10 cellular contexts compared by ENCODE assay signal in the genomic region with DNA sequence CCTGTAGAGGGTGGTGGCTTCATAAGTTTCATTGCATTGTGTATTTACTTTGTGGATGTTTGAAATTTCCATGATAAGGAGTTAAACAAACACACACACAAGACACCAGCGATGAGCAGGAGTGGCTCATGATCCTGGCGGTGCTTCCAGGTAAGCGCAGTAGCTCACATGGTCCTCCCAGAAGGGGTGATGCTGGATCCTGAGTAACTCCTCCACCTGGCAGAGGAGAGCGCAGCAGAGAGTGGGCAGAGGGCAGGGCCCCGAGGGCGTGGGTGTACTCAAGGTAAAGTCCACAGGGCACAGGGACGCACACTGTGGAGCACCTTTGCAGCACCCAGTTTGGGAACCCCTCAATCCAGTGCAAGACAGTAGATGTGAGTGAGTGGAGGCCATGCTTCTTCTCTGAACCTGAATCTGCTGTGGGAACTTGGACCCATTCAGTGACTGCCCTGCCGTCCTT. TPM values are rescaled to one million over a fixed set of nuclear protein-coding genes. Genes with fewer than 3 reads are reported as not detected.
A peak's percentile ranks its signal among the peaks of the same experiment; 100 is the strongest.
DNase-seq lines count a peak whose midpoint lies in the region; ATAC-seq and TF ChIP-seq lines count a peak whose summit lies in the region.
"Had no signal": no experiment of that assay in that cellular context is flagged by ENCODE, and none has a peak within 500 bp of the region (broad histone marks: within the 10 kb centered on the region; RNA-seq: fewer than 3 reads in every experiment).

No MANE protein-coding gene starts in this region.

- H3K36me3 Mint-ChIP-seq in progenitor cell of endocrine pancreas (ENCODE audit: insufficient read depth): peaks cover 14% of the 10 kb centered on the region
- peaks cover 12% of the 10 kb centered on the region for H3K36me3 Mint-ChIP-seq in nephron progenitor cell (ENCODE audit: low read depth)

- H3K27me3 ChIP-seq in RWPE2 (ENCODE audit: insufficient read depth, poor library complexity, severe bottlenecking): no peaks in the 10 kb centered on the region

- H3K4me1 Mint-ChIP-seq in progenitor cell of endocrine pancreas (ENCODE audit: low read depth) (peaks cover 42% of the 10 kb centered on the region), nephron progenitor cell (peaks cover 46% of the 10 kb centered on the region)

- H3K9me3 Mint-ChIP-seq in progenitor cell of endocrine pancreas (ENCODE audit: low read depth): peaks cover 12% of the 10 kb centered on the region
- H3K9me3 Mint-ChIP-seq in nephron progenitor cell: peaks cover 31% of the 10 kb centered on the region

- H3K4me1 ChIP-seq in RWPE2 (ENCODE audit: insufficient read depth, poor library complexity, severe bottlenecking): peaks cover 35% of the 10 kb centered on the region

- H3K4me3 Mint-ChIP-seq in progenitor cell of endocrine pancreas (ENCODE audit: low read depth): no peak overlapping the region
- no peak overlapping the region for H3K4me3 Mint-ChIP-seq in nephron progenitor cell

- H3K4me3 ChIP-seq in AG10803 (ENCODE audit: low read length): peak overlapping the region; percentile 39
- H3K4me3 ChIP-seq in RWPE2 (ENCODE audit: severe bottlenecking): no peak overlapping the region

- ATAC-seq in RWPE2 (ENCODE audit: low read depth): no peak
- ATAC-seq in Right ventricle myocardium superior (ENCODE audit: poor library complexity): peak; percentile 8
- no peak for ATAC-seq in HG02763 (IDR thresholded peaks at IDR 0.05; ENCODE audit: unreplicated experiment)

- H3K27me3 Mint-ChIP-seq in progenitor cell of endocrine pancreas (no peaks in the 10 kb centered on the region), nephron progenitor cell (ENCODE audit: low read depth, poor library complexity) (peaks cover 34% of the 10 kb centered on the region)

- H3K27ac ChIP-seq in RWPE2 (ENCODE audit: poor library complexity, severe bottlenecking): peak overlapping the region; percentile 98

- no peak for TF ChIP-seq CTCF in AG10803 (conservative IDR thresholded peaks at IDR 0.05; ENCODE audit: low read length)
- no peak for TF ChIP-seq CTCF in RWPE2 (IDR thresholded peaks at IDR 0.05; ENCODE audit: poor library complexity, severe bottlenecking)
- no peak for TF ChIP-seq CTCF in progenitor cell of endocrine pancreas (IDR thresholded peaks at IDR 0.05; ENCODE audit: unreplicated experiment)
- TF ChIP-seq CTCF in nephron progenitor cell (IDR thresholded peaks at IDR 0.05): no peak

- H3K36me3 ChIP-seq in RWPE2 (ENCODE audit: low read depth): peaks cover 15% of the 10 kb centered on the region

- H3K9me3 ChIP-seq in RWPE2 (ENCODE audit: severe bottlenecking): no peaks in the 10 kb centered on the region

- intact Hi-C loops in Right ventricle myocardium superior (cut with DNase I): loop anchor here (5.0 kb wide), 1 partner anchor 56 kb away; the partner anchor contains the start of gene RFX2

- H3K27ac Mint-ChIP-seq in progenitor cell of endocrine pancreas: peak overlapping the region; percentile 62
- no peak overlapping the region for H3K27ac Mint-ChIP-seq in nephron progenitor cell

- DNase-seq in AG10803 (ENCODE audit: low read depth): no peak
- DNase-seq in RWPE2 (ENCODE audit: low spot score): no peak
- DNase-seq in Right ventricle myocardium superior: no peak
- DNase-seq in progenitor cell of endocrine pancreas (ENCODE audit: low spot score, unreplicated experiment): no peak
- no peak for DNase-seq in SIG-M5 (lab: John Stamatoyannopoulos, UW)
- no peak for DNase-seq in nephron progenitor cell
- DNase-seq in AG08396 (ENCODE audit: low spot score): no peak
- DNase-seq: erythroblast, NCI-H446 treated with DMSO at 0.1 percent for 48 hours had no signal

RNA-seq across cellular contexts. Expression of gene RFX2, which starts 54.0 kb away (rescaled TPM):
- total RNA-seq in Right ventricle myocardium superior: 8.3 TPM
- total RNA-seq in progenitor cell of endocrine pancreas: 24.2 and 24.8 TPM in 2 replicates
